Comparison of ENCODE assay signal across 8 cellular contexts in the genomic region with DNA sequence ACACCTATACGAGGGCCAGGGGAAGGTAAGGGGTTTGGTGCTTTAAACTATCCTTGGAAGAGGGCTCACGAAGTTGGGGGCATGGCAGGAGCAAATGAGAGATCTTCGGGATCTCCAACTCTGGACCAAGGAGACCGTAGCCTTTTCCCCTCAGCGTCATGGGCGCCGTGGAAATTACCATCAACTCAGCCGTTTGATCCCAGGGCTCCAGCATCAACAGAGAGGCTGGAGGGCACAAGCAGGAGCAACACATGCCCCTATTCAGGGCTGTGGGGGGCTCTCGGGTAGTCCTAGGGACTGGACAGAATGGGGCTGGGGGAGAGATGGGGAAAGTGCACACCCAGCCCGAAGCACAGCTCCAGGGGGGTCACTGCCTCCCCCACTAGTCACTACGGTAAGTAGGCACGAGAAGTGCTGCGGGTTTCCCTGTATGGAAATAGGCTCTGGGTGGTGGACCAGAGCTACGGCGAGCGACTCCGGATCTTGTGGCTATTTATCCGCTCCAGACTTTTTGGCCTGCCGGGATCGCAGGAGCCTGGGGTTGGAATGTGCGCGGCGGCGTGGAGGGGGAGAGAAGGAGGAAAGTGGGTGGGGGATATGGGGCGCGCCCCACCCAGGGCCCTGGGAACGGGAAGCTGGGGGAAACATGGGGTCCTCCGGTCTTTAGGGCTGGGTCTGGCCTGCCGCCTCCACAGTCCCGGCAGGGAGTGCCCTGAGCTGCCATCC. TPM values are rescaled to one million over a fixed set of nuclear protein-coding genes. Genes with fewer than 3 reads are reported as not detected.
DNase-seq lines count a peak whose midpoint lies in the region; ATAC-seq, FAIRE-seq and TF ChIP-seq lines count a peak whose summit lies in the region.

No MANE protein-coding gene starts in this region.

- peak overlapping the region; percentile 81 for H3K4me3 ChIP-seq in HFF-Myc (replicated peaks; ENCODE audit: low read depth, low read length)
- peak overlapping the region; percentile 25 for H3K4me3 ChIP-seq in RWPE2 (ENCODE audit: severe bottlenecking)
- H3K4me3 ChIP-seq in mesodermal cell (ENCODE audit: extremely low read depth, insufficient read depth, low read length, poor library complexity, severe bottlenecking) = peak overlapping the region; percentile 70

- peak overlapping the region; percentile 92 for H3K27ac Mint-ChIP-seq in type B pancreatic cell

- no peaks in the 10 kb centered on the region for H3K36me3 ChIP-seq in RWPE2 (ENCODE audit: low read depth)
- peaks cover 29% of the 10 kb centered on the region for H3K36me3 ChIP-seq in mesodermal cell (ENCODE audit: control insufficient read depth, insufficient read depth, low read length)

- H3K9me3 ChIP-seq in RWPE2 (ENCODE audit: severe bottlenecking) (no peaks in the 10 kb centered on the region), mesodermal cell (ENCODE audit: control insufficient read depth, low read length) (no peaks in the 10 kb centered on the region)

- DNase-seq in AG08395 (ENCODE audit: low spot score) (peak; percentile 94), HFF-Myc (ENCODE audit: extremely low read depth, low read depth) (peak; percentile 66), RWPE2 (ENCODE audit: low spot score) (no peak), erythroblast (lab: John Stamatoyannopoulos, UW) (peak; percentile 44 to 46), type B pancreatic cell (ENCODE audit: extremely low spot score, unreplicated experiment) (peak; percentile 86), T-helper 1 cell (no peak), GM12891 (ENCODE audit: insufficient read length, low spot score) (no peak)

- no peaks in the 10 kb centered on the region for H3K36me3 Mint-ChIP-seq in type B pancreatic cell

- ATAC-seq in RWPE2 (ENCODE audit: low read depth) = peak; percentile 55

- no peak for TF ChIP-seq POLR2A in erythroblast (IDR thresholded peaks at IDR 0.05; ENCODE audit: low read length)
- no peak for TF ChIP-seq POLR2A in GM12891 (IDR thresholded peaks at IDR 0.05; ENCODE audit: low read depth, low read length)

- no peak overlapping the region for H3K27ac ChIP-seq in RWPE2 (ENCODE audit: poor library complexity, severe bottlenecking)
- peak overlapping the region; percentile 93 for H3K27ac ChIP-seq in mesodermal cell (ENCODE audit: low read depth, low read length, severe bottlenecking)

- no peaks in the 10 kb centered on the region for H3K27me3 ChIP-seq in RWPE2 (ENCODE audit: insufficient read depth, poor library complexity, severe bottlenecking)

- FAIRE-seq in GM12891 (lab: Jason Lieb, UNC) = no peak

- TF ChIP-seq CTCF in HFF-Myc (IDR thresholded peaks at IDR 0.05; ENCODE audit: low read depth, low read length, missing control alignments) = no peak
- TF ChIP-seq CTCF in RWPE2 (IDR thresholded peaks at IDR 0.05; ENCODE audit: poor library complexity, severe bottlenecking) = no peak
- no peak for TF ChIP-seq CTCF in type B pancreatic cell (conservative IDR thresholded peaks at IDR 0.05)

- H3K4me1 Mint-ChIP-seq in type B pancreatic cell (ENCODE audit: unreplicated experiment) = no peaks in the 10 kb centered on the region

- H3K9me3 Mint-ChIP-seq in type B pancreatic cell = no peaks in the 10 kb centered on the region

- no peaks in the 10 kb centered on the region for H3K27me3 Mint-ChIP-seq in type B pancreatic cell

- H3K4me1 ChIP-seq in RWPE2 (ENCODE audit: insufficient read depth, poor library complexity, severe bottlenecking) = no peaks in the 10 kb centered on the region
- peaks cover 8% of the 10 kb centered on the region for H3K4me1 ChIP-seq in mesodermal cell (ENCODE audit: control insufficient read depth, insufficient read depth, low read length, poor library complexity, severe bottlenecking)

- 0% methylated on average over 17 to 22 of the region's 30 CpGs for WGBS in mesodermal cell (ENCODE audit: insufficient coverage in 2 of 2), 2 experiments

- peak overlapping the region; percentile 95 for H3K4me3 Mint-ChIP-seq in type B pancreatic cell

TF ChIP-seq in GM12891, 5 proteins besides CTCF, POLR2A, EP300 and RAD21:
- TF ChIP-seq SPI1 (IDR thresholded peaks at IDR 0.05; ENCODE audit: low read depth, low read length) = no peak
- TF ChIP-seq TAF1 (IDR thresholded peaks at IDR 0.05; ENCODE audit: low read depth, low read length) = no peak
- TF ChIP-seq POU2F2 (IDR thresholded peaks at IDR 0.05; ENCODE audit: low read depth, low read length) = no peak
- TF ChIP-seq PAX5 (IDR thresholded peaks at IDR 0.05; ENCODE audit: insufficient read depth, low read length, severe bottlenecking) = no peak
- TF ChIP-seq POLR2AphosphoS5 (IDR thresholded peaks at IDR 0.05; ENCODE audit: low read depth, low read length) = no peak

RNA-seq across cellular contexts. Expression of a gene that starts 0.5 kb away (rescaled TPM):
- 221 TPM for polyA plus RNA-seq in mesodermal cell (2013, experiment 1 of 2)
- polyA plus RNA-seq in mesodermal cell (2013, experiment 2 of 2) = 188 TPM
- 277 and 316 TPM in 2 replicates for total RNA-seq in type B pancreatic cell (ENCODE audit: low replicate concordance)
- polyA plus RNA-seq in GM12891 (2012; ENCODE audit: low read depth, missing spikeins) = 1.5 TPM

RNA-seq across cellular contexts. Expression of a gene that starts 12.8 kb away (rescaled TPM):
- polyA plus RNA-seq in mesodermal cell (2013, experiment 1 of 2) = 38.8 TPM
- 33.9 TPM for polyA plus RNA-seq in mesodermal cell (2013, experiment 2 of 2)
- total RNA-seq in type B pancreatic cell (ENCODE audit: low replicate concordance) = 83.0 and 86.4 TPM in 2 replicates
- 26.9 TPM for polyA plus RNA-seq in GM12891 (2012; ENCODE audit: low read depth, missing spikeins)

RNA-seq across cellular contexts. Expression of a gene that starts 28.8 kb away (rescaled TPM):
- 284 TPM for polyA plus RNA-seq in mesodermal cell (2013, experiment 1 of 2)
- polyA plus RNA-seq in mesodermal cell (2013, experiment 2 of 2) = 241 TPM
- total RNA-seq in type B pancreatic cell (ENCODE audit: low replicate concordance) = 408 and 480 TPM in 2 replicates
- polyA plus RNA-seq in GM12891 (2012; ENCODE audit: low read depth, missing spikeins) = 328 TPM

RNA-seq across cellular contexts. Expression of a gene that starts 32.7 kb away (rescaled TPM):
- 26.5 TPM for polyA plus RNA-seq in mesodermal cell (2013, experiment 1 of 2)
- 20.6 TPM for polyA plus RNA-seq in mesodermal cell (2013, experiment 2 of 2)
- total RNA-seq in type B pancreatic cell (ENCODE audit: low replicate concordance) = 27.4 and 28.5 TPM in 2 replicates
- 13.6 TPM for polyA plus RNA-seq in GM12891 (2012; ENCODE audit: low read depth, missing spikeins)

RNA-seq across cellular contexts. Expression of a gene that starts 38.0 kb away (rescaled TPM):
- polyA plus RNA-seq in mesodermal cell (2013, experiment 1 of 2) = 46.1 TPM
- polyA plus RNA-seq in mesodermal cell (2013, experiment 2 of 2) = 40.2 TPM
- 42.1 and 57.6 TPM in 2 replicates for total RNA-seq in type B pancreatic cell (ENCODE audit: low replicate concordance)
- polyA plus RNA-seq in GM12891 (2012; ENCODE audit: low read depth, missing spikeins) = 3.5 TPM

Comparison
In these comparisons a context has a peak if more than half of its experiments do, and no peak if none do; other contexts are left out.
1. DNase-seq: peak in AG08395 (single experiment), HFF-Myc (single experiment), erythroblast (2 of 2) and type B pancreatic cell (single experiment); none in RWPE2 (single experiment), T-helper 1 cell (0 of 5) and GM12891 (single experiment).
2. H3K4me3 ChIP-seq: peak in every context shown above with its lines; median percentile 81 in HFF-Myc; 70 in mesodermal cell; 25 in RWPE2.